Comparison of ENCODE assay signal across 38 cellular contexts in genomic region chrX:121763671-121764070, GRCh38.
"Had no signal": no experiment of that assay in that cellular context is flagged by ENCODE, and none has a peak within 500 bp of the region (broad histone marks: within the 10 kb centered on the region; RNA-seq: fewer than 3 reads in every experiment).

No MANE protein-coding gene starts in this region.

- H3K27me3 Mint-ChIP-seq: activated CD4-positive, alpha-beta memory T cell treated with anti-CD3 and anti-CD28 coated beads for 36 hours; activated CD4-positive, alpha-beta T cell treated with anti-CD3 and anti-CD28 coated beads for 36 hours; activated CD4-positive, alpha-beta T cell treated with anti-CD3 and anti-CD28 coated beads, Interleukin-2, amount 10 ng/mL, durations not matched to agents 24 days and 14 days; activated CD8-positive, alpha-beta memory T cell treated with anti-CD3 and anti-CD28 coated beads, Interleukin-2, amount 10 ng/mL, durations not matched to agents 7 days and 5 days; activated naive CD4-positive, alpha-beta T cell treated with anti-CD3 and anti-CD28 coated beads, Interleukin-2, amount 50 U/mL, for 24 hours; activated naive CD8-positive, alpha-beta T cell treated with anti-CD3 and anti-CD28 coated beads for 36 hours; activated naive CD8-positive, alpha-beta T cell treated with anti-CD3 and anti-CD28 coated beads, Interleukin-2, amount 50 U/mL, for 24 hours; brain; dendritic cell treated with granulocyte-macrophage colony-stimulating factor and Interleukin-4, amounts not matched to agents 40 ng/mL and 50 ng/mL, for 4 days had no signal

- H3K27me3 ChIP-seq: adrenal gland, breast epithelium, cardiac muscle cell had no signal

- H3K4me3 ChIP-seq: adrenal gland, breast epithelium, cardiac muscle cell, coronary artery, dorsolateral prefrontal cortex had no signal

- FAIRE-seq: frontal cortex had no signal

- H3K4me3 Mint-ChIP-seq: activated CD4-positive, alpha-beta memory T cell treated with anti-CD3 and anti-CD28 coated beads for 36 hours; activated CD4-positive, alpha-beta T cell treated with anti-CD3 and anti-CD28 coated beads for 36 hours; activated CD4-positive, alpha-beta T cell treated with anti-CD3 and anti-CD28 coated beads, Interleukin-2, amount 10 ng/mL, durations not matched to agents 24 days and 14 days; activated CD8-positive, alpha-beta memory T cell treated with anti-CD3 and anti-CD28 coated beads, Interleukin-2, amount 10 ng/mL, durations not matched to agents 7 days and 5 days; activated CD8-positive, alpha-beta T cell treated with anti-CD3 and anti-CD28 coated beads, Interleukin-2, amount 10 ng/mL, durations not matched to agents 7 days and 5 days; activated naive CD4-positive, alpha-beta T cell treated with anti-CD3 and anti-CD28 coated beads for 36 hours; activated naive CD4-positive, alpha-beta T cell treated with anti-CD3 and anti-CD28 coated beads, Interleukin-2, amount 50 U/mL, for 24 hours; activated naive CD8-positive, alpha-beta T cell treated with anti-CD3 and anti-CD28 coated beads for 36 hours; activated naive CD8-positive, alpha-beta T cell treated with anti-CD3 and anti-CD28 coated beads, Interleukin-2, amount 50 U/mL, for 24 hours; activated T-helper 1 cell treated with anti-CD3 and anti-CD28 coated beads, Interleukin-12 subunit alpha, Interleukin-12 subunit beta, Interleukin-2, Interleukin-4 antibody, amounts not matched to agents 30 ng/mL and 10 ng/mL and 1 ng/mL, durations not matched to agents 14 hours and 24 hours and 36 hours; brain; dendritic cell treated with granulocyte-macrophage colony-stimulating factor and Interleukin-4, amounts not matched to agents 40 ng/mL and 50 ng/mL, for 4 days; endodermal cell; T-helper 2 cell treated with Interferon-gamma antibody and Interleukin-4, amounts not matched to agents 5 μg/mL and 100 μg/mL, for 36 hours had no signal

- H3K27ac ChIP-seq: adrenal gland, breast epithelium, cardiac muscle cell, coronary artery, dorsolateral prefrontal cortex, WERI-Rb-1 had no signal

- H3K36me3 Mint-ChIP-seq: activated CD4-positive, alpha-beta memory T cell treated with anti-CD3 and anti-CD28 coated beads for 36 hours; activated CD8-positive, alpha-beta memory T cell treated with anti-CD3 and anti-CD28 coated beads, Interleukin-2, amount 10 ng/mL, durations not matched to agents 7 days and 5 days; activated naive CD4-positive, alpha-beta T cell treated with anti-CD3 and anti-CD28 coated beads, Interleukin-2, amount 50 U/mL, for 24 hours; activated naive CD8-positive, alpha-beta T cell treated with anti-CD3 and anti-CD28 coated beads for 36 hours; brain had no signal

- H3K9me3 Mint-ChIP-seq: activated CD4-positive, alpha-beta memory T cell treated with anti-CD3 and anti-CD28 coated beads for 36 hours; activated CD4-positive, alpha-beta T cell treated with anti-CD3 and anti-CD28 coated beads, Interleukin-2, amount 10 ng/mL, durations not matched to agents 24 days and 14 days; activated naive CD4-positive, alpha-beta T cell treated with anti-CD3 and anti-CD28 coated beads for 36 hours; activated naive CD4-positive, alpha-beta T cell treated with anti-CD3 and anti-CD28 coated beads, Interleukin-2, amount 50 U/mL, for 24 hours; activated naive CD8-positive, alpha-beta T cell treated with anti-CD3 and anti-CD28 coated beads, Interleukin-2, amount 50 U/mL, for 24 hours; activated T-helper 1 cell treated with anti-CD3 and anti-CD28 coated beads, Interleukin-12 subunit alpha, Interleukin-12 subunit beta, Interleukin-2, Interleukin-4 antibody, amounts not matched to agents 30 ng/mL and 10 ng/mL and 1 ng/mL, durations not matched to agents 14 hours and 24 hours and 36 hours; activated T-helper 2 cell treated with anti-CD3 and anti-CD28 coated beads, Interferon-gamma antibody, Interleukin-2, Interleukin-4, amounts not matched to agents 10 μg/mL and 5 μg/mL and 100 μg/mL, durations not matched to agents 14 hours and 24 hours and 36 hours; brain; dendritic cell treated with granulocyte-macrophage colony-stimulating factor and Interleukin-4, amounts not matched to agents 40 ng/mL and 50 ng/mL, for 4 days; T-helper 2 cell treated with Interferon-gamma antibody and Interleukin-4, amounts not matched to agents 5 μg/mL and 100 μg/mL, for 36 hours had no signal

- H3K27ac Mint-ChIP-seq: activated CD4-positive, alpha-beta memory T cell treated with anti-CD3 and anti-CD28 coated beads for 36 hours; activated CD4-positive, alpha-beta T cell treated with anti-CD3 and anti-CD28 coated beads for 36 hours; activated CD4-positive, alpha-beta T cell treated with anti-CD3 and anti-CD28 coated beads, Interleukin-2, amount 10 ng/mL, durations not matched to agents 24 days and 14 days; activated CD8-positive, alpha-beta memory T cell treated with anti-CD3 and anti-CD28 coated beads, Interleukin-2, amount 10 ng/mL, durations not matched to agents 7 days and 5 days; activated CD8-positive, alpha-beta T cell treated with anti-CD3 and anti-CD28 coated beads, Interleukin-2, amount 10 ng/mL, durations not matched to agents 7 days and 5 days; activated naive CD4-positive, alpha-beta T cell treated with anti-CD3 and anti-CD28 coated beads for 36 hours; activated naive CD4-positive, alpha-beta T cell treated with anti-CD3 and anti-CD28 coated beads, Interleukin-2, amount 50 U/mL, for 24 hours; activated naive CD8-positive, alpha-beta T cell treated with anti-CD3 and anti-CD28 coated beads for 36 hours; activated naive CD8-positive, alpha-beta T cell treated with anti-CD3 and anti-CD28 coated beads, Interleukin-2, amount 50 U/mL, for 24 hours; activated T-helper 1 cell treated with anti-CD3 and anti-CD28 coated beads, Interleukin-12 subunit alpha, Interleukin-12 subunit beta, Interleukin-2, Interleukin-4 antibody, amounts not matched to agents 30 ng/mL and 10 ng/mL and 1 ng/mL, durations not matched to agents 14 hours and 24 hours and 36 hours; activated T-helper 2 cell treated with anti-CD3 and anti-CD28 coated beads, Interferon-gamma antibody, Interleukin-2, Interleukin-4, amounts not matched to agents 10 μg/mL and 5 μg/mL and 100 μg/mL, durations not matched to agents 14 hours and 24 hours and 36 hours; brain; dendritic cell treated with granulocyte-macrophage colony-stimulating factor and Interleukin-4, amounts not matched to agents 40 ng/mL and 50 ng/mL, for 4 days; endodermal cell; T-helper 2 cell treated with Interferon-gamma antibody and Interleukin-4, amounts not matched to agents 5 μg/mL and 100 μg/mL, for 36 hours had no signal

- H3K4me1 Mint-ChIP-seq: activated CD4-positive, alpha-beta T cell treated with anti-CD3 and anti-CD28 coated beads for 36 hours; activated CD4-positive, alpha-beta T cell treated with anti-CD3 and anti-CD28 coated beads, Interleukin-2, amount 10 ng/mL, durations not matched to agents 24 days and 14 days; activated CD8-positive, alpha-beta memory T cell treated with anti-CD3 and anti-CD28 coated beads, Interleukin-2, amount 10 ng/mL, durations not matched to agents 7 days and 5 days; activated naive CD4-positive, alpha-beta T cell treated with anti-CD3 and anti-CD28 coated beads, Interleukin-2, amount 50 U/mL, for 24 hours; activated naive CD8-positive, alpha-beta T cell treated with anti-CD3 and anti-CD28 coated beads for 36 hours; activated naive CD8-positive, alpha-beta T cell treated with anti-CD3 and anti-CD28 coated beads, Interleukin-2, amount 50 U/mL, for 24 hours; brain; endodermal cell had no signal

- H3K4me1 ChIP-seq: adrenal gland, breast epithelium had no signal

- ATAC-seq: activated CD4-positive, alpha-beta T cell treated with anti-CD3 and anti-CD28 coated beads for 36 hours; activated CD8-positive, alpha-beta memory T cell treated with anti-CD3 and anti-CD28 coated beads, Interleukin-2, amount 10 ng/mL, durations not matched to agents 7 days and 5 days; activated CD8-positive, alpha-beta T cell treated with anti-CD3 and anti-CD28 coated beads, Interleukin-2, amount 10 ng/mL, durations not matched to agents 7 days and 5 days; activated naive CD8-positive, alpha-beta T cell treated with anti-CD3 and anti-CD28 coated beads, Interleukin-2, amount 50 U/mL, for 24 hours; esophagus mucosa had no signal

- H3K9me3 ChIP-seq: adrenal gland, breast epithelium had no signal

- H3K36me3 ChIP-seq: adrenal gland, breast epithelium, cardiac muscle cell, WERI-Rb-1 had no signal

- DNase-seq: activated CD4-positive, alpha-beta memory T cell treated with anti-CD3 and anti-CD28 coated beads for 36 hours; activated CD4-positive, alpha-beta T cell treated with anti-CD3 and anti-CD28 coated beads for 36 hours; activated CD4-positive, alpha-beta T cell treated with anti-CD3 and anti-CD28 coated beads, Interleukin-2, amount 10 ng/mL, durations not matched to agents 24 days and 14 days; activated CD4-positive, CD25-positive, alpha-beta regulatory T cell; activated CD4-positive, CD25-positive, alpha-beta regulatory T cell treated with anti-CD3 and anti-CD28 coated beads, Interleukin-2, amount 50 U/mL, for 72 hours; activated CD8-positive, alpha-beta memory T cell treated with anti-CD3 and anti-CD28 coated beads, Interleukin-2, amount 10 ng/mL, durations not matched to agents 7 days and 5 days; activated CD8-positive, alpha-beta memory T cell treated with anti-CD3 and anti-CD28 coated beads, Interleukin-2, amount 50 U/mL, for 4 hours; activated CD8-positive, alpha-beta T cell treated with anti-CD3 and anti-CD28 coated beads, Interleukin-2, amount 10 ng/mL, durations not matched to agents 7 days and 5 days; activated effector memory CD4-positive, alpha-beta T cell treated with anti-CD3 and anti-CD28 coated beads, Interleukin-2, amount 50 U/mL, for 16 hours; activated naive CD4-positive, alpha-beta T cell treated with anti-CD3 and anti-CD28 coated beads for 36 hours; activated naive CD8-positive, alpha-beta T cell treated with anti-CD3 and anti-CD28 coated beads for 36 hours; activated naive CD8-positive, alpha-beta T cell treated with anti-CD3 and anti-CD28 coated beads, Interleukin-2, amount 50 U/mL, for 24 hours; activated T-cell treated with anti-CD3 and anti-CD28 coated beads, Interleukin-2, amount 50 U/mL, for 1 hour; activated T-cell treated with anti-CD3 and anti-CD28 coated beads, Interleukin-2, amount 50 U/mL, for 48 hours; adrenal gland; amygdala; aorta; central memory CD4-positive, alpha-beta T cell; cerebellar nuclear complex; dorsolateral prefrontal cortex; effector memory CD4-positive, alpha-beta T cell; endodermal cell; foreskin fibroblast; head of caudate nucleus; hippocampal formation; T1000; WERI-Rb-1 had no signal
